In the genomic region with DNA sequence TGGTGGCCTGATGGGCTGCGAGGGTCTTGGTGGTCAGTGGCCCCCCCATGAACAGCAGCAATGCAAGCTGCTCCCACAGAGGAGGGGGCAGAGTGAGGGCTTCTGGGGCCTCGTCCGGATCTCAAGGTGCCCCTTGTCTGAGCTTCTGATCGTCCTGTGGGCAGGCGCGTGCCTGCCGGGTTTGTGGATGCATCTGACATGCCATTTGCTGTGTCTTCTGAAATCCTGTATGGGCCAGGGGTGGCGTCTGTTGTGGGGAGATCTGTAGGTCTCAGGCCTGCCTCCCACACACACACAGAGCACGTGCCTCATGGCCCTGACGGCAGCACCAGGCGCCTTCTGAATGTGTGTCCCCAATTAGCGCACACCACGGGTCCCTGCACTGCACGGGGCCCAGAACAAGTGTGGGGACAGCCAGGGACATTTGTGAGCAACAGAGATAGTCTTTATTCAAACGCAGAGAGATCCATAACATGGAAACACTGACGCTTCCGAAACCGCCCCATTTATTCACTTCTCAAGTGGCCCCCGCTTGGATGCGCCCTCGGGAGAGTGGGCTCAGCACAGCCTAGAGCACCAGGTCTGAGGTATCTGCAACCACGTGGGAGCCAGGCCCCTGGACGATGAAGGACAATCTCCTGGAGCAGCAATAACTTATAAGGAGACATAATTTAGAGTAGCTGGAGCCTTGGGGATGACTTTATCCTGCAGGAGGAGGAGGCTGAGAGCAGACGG, we compare ENCODE assay signal across 8 cellular contexts. TPM values are rescaled to one million over a fixed set of nuclear protein-coding genes. Genes with fewer than 3 reads are reported as not detected.
A peak's percentile ranks its signal among the peaks of the same experiment; 100 is the strongest.
DNase-seq lines count a peak whose midpoint lies in the region; ATAC-seq and TF ChIP-seq lines count a peak whose summit lies in the region.

No MANE protein-coding gene starts in this region.

- H3K9me3 ChIP-seq in SK-N-SH (no peaks in the 10 kb centered on the region), OCI-LY3 (ENCODE audit: insufficient read depth, low read length) (no peaks in the 10 kb centered on the region)

- H3K27me3 ChIP-seq in SK-N-SH (ENCODE audit: insufficient read depth) (peaks cover 12% of the 10 kb centered on the region), OCI-LY3 (ENCODE audit: low read depth, low read length) (no peaks in the 10 kb centered on the region), H7 (ENCODE audit: control insufficient read depth, insufficient read depth, low read length) (peaks cover 42% of the 10 kb centered on the region)

- peak; percentile 8 for ATAC-seq in SK-N-SH treated with all-trans-retinoic acid at 6 μM for 48 hours

- no peak overlapping the region for H2AFZ ChIP-seq in SK-N-SH (ENCODE audit: low read depth)
- H2AFZ ChIP-seq in OCI-LY3 (ENCODE audit: low read depth, low read length): peak overlapping the region; percentile 48

- CTCF ChIA-PET in SK-N-SH (lab: Yijun Ruan, JAX): interaction anchor here (0.5 to 4.7 kb wide), 17 partner anchors 9 to 398 kb away, joined by 3 to 33 read pairs (median 4); no protein-coding TSS in a partner anchor

- peak overlapping the region in 1 of 2 experiments; percentile 50; a peak in 1 of 4 replicates for H3K4me3 ChIP-seq in SK-N-SH (ENCODE audit: low read depth in 2 of 2, low read length in 1 of 2)
- H3K4me3 ChIP-seq in OCI-LY3 (ENCODE audit: low read length): peak overlapping the region; percentile 85
- peak overlapping the region; percentile 58 for H3K4me3 ChIP-seq in epithelial cell of proximal tubule (ENCODE audit: low read depth, low read length)
- peak overlapping the region in 6 of 7 experiments; percentile 43 to 58 (median 54) for H3K4me3 ChIP-seq in skin epidermis
- no peak overlapping the region for H3K4me3 ChIP-seq in H7 (ENCODE audit: insufficient read depth, low read depth, low read length)

- DNase-seq in SK-N-SH (no peak), epithelial cell of proximal tubule (ENCODE audit: low read depth) (no peak), H7 (no peak), GM20000 (ENCODE audit: low spot score) (no peak), DMS 273 treated with DMSO at 0.1 percent for 48 hours (lab: John Stamatoyannopoulos, UW) (no peak)

- H3K79me2 ChIP-seq in SK-N-SH (ENCODE audit: insufficient read depth): no peaks in the 10 kb centered on the region
- no peaks in the 10 kb centered on the region for H3K79me2 ChIP-seq in OCI-LY3 (ENCODE audit: low read length)

- H3K9me2 ChIP-seq in SK-N-SH: no peaks in the 10 kb centered on the region

- POLR2A ChIA-PET in SK-N-SH (lab: Yijun Ruan, JAX): no interaction called here

- H4K20me1 ChIP-seq in SK-N-SH (ENCODE audit: insufficient read depth) (no peaks in the 10 kb centered on the region), OCI-LY3 (ENCODE audit: insufficient read depth, low read length) (no peaks in the 10 kb centered on the region)

- H3K36me3 ChIP-seq in SK-N-SH (replicated peaks in 1 of 2; ENCODE audit: control insufficient read depth in 1 of 2, insufficient read depth in 2 of 2, low read length in 1 of 2) (no peaks in the 10 kb centered on the region), OCI-LY3 (replicated peaks; ENCODE audit: low read depth, low read length) (no peaks in the 10 kb centered on the region), H7 (replicated peaks; ENCODE audit: control insufficient read depth, insufficient read depth, low read length) (no peaks in the 10 kb centered on the region)

- peaks cover 0 to 4% of the 10 kb centered on the region in 2 experiments; a peak in 1 of 4 replicates for H3K4me1 ChIP-seq in SK-N-SH (ENCODE audit: control insufficient read depth in 1 of 2, insufficient read depth in 2 of 2, low read depth in 1 of 2, low read length in 1 of 2)
- peaks cover 16% of the 10 kb centered on the region for H3K4me1 ChIP-seq in OCI-LY3 (ENCODE audit: low read length)

- TF ChIP-seq CTCF in SK-N-SH (IDR thresholded peaks at IDR 0.05): no peak
- TF ChIP-seq CTCF in OCI-LY3 (IDR thresholded peaks at IDR 0.05; ENCODE audit: low read depth, low read length): no peak
- TF ChIP-seq CTCF in epithelial cell of proximal tubule (conservative IDR thresholded peaks at IDR 0.05; ENCODE audit: low read depth, low read length): no peak
- TF ChIP-seq CTCF in GM20000 (IDR thresholded peaks at IDR 0.05; ENCODE audit: extremely low read depth, missing control alignments): no peak

- no peak overlapping the region for H3K27ac ChIP-seq in SK-N-SH (ENCODE audit: low read depth in 2 of 2, low read length in 1 of 2)
- no peak overlapping the region for H3K27ac ChIP-seq in OCI-LY3 (ENCODE audit: low read length)
- peak overlapping the region in 4 of 21 experiments; percentile 26 to 91 (median 46) for H3K27ac ChIP-seq in skin epidermis

- H3K9ac ChIP-seq in SK-N-SH (no peak overlapping the region), OCI-LY3 (ENCODE audit: low read length) (peak overlapping the region; percentile 79)

- no peaks in the 10 kb centered on the region for H3F3A ChIP-seq in SK-N-SH (replicated peaks; ENCODE audit: insufficient read depth)

- no peak for TF ChIP-seq EP300 in SK-N-SH (IDR thresholded peaks at IDR 0.05; ENCODE audit: borderline replicate concordance in 1 of 2, low read depth in 1 of 2, low read length in 1 of 2)

- TF ChIP-seq RAD21 in SK-N-SH (IDR thresholded peaks at IDR 0.05; ENCODE audit: low read length): no peak

- H3K4me2 ChIP-seq in SK-N-SH: no peak overlapping the region; the same call in 1 of the 2 replicates
- peak overlapping the region; percentile 80 for H3K4me2 ChIP-seq in OCI-LY3 (ENCODE audit: low read length)

- 55% methylated on average over 8 of the region's 24 CpGs for WGBS in SK-N-SH (ENCODE audit: low lambda C conversion rate)

TF ChIP-seq in SK-N-SH treated with all-trans-retinoic acid at 6 μM for 48 hours, 23 proteins besides CTCF, POLR2A, EP300 and RAD21:
- TF ChIP-seq GLIS3 (CRISPR knock-in tag; IDR thresholded peaks at IDR 0.05) (no peak), ZNF565 (CRISPR knock-in tag; conservative IDR thresholded peaks at IDR 0.05; ENCODE audit: low read depth) (no peak), SNAI2 (CRISPR knock-in tag; IDR thresholded peaks at IDR 0.05) (no peak), CSDC2 (CRISPR knock-in tag; IDR thresholded peaks at IDR 0.05) (no peak), ESRRG (CRISPR knock-in tag; IDR thresholded peaks at IDR 0.05) (no peak), OSR1 (CRISPR knock-in tag; IDR thresholded peaks at IDR 0.05) (no peak), PPARA (CRISPR knock-in tag; IDR thresholded peaks at IDR 0.05; ENCODE audit: borderline replicate concordance) (no peak)
- TF ChIP-seq, protein P1, sequence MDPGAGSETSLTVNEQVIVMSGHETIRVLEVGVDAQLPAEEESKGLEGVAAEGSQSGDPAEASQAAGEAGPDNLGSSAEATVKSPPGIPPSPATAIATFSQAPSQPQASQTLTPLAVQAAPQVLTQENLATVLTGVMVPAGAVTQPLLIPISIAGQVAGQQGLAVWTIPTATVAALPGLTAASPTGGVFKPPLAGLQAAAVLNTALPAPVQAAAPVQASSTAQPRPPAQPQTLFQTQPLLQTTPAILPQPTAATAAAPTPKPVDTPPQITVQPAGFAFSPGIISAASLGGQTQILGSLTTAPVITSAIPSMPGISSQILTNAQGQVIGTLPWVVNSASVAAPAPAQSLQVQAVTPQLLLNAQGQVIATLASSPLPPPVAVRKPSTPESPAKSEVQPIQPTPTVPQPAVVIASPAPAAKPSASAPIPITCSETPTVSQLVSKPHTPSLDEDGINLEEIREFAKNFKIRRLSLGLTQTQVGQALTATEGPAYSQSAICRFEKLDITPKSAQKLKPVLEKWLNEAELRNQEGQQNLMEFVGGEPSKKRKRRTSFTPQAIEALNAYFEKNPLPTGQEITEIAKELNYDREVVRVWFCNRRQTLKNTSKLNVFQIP (CRISPR knock-in tag; IDR thresholded peaks at IDR 0.05; ENCODE audit: borderline replicate concordance, low read depth): no peak

TF ChIP-seq in SK-N-SH, 30 proteins besides CTCF, POLR2A, EP300 and RAD21 (continues in another document):
- no peak for TF ChIP-seq FOSL2 (IDR thresholded peaks at IDR 0.05; ENCODE audit: borderline replicate concordance, low read depth)
- no peak for TF ChIP-seq RFX5 (IDR thresholded peaks at IDR 0.05; ENCODE audit: low read length)
- TF ChIP-seq, protein P2, sequence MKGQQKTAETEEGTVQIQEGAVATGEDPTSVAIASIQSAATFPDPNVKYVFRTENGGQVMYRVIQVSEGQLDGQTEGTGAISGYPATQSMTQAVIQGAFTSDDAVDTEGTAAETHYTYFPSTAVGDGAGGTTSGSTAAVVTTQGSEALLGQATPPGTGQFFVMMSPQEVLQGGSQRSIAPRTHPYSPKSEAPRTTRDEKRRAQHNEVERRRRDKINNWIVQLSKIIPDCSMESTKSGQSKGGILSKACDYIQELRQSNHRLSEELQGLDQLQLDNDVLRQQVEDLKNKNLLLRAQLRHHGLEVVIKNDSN (IDR thresholded peaks at IDR 0.05; ENCODE audit: borderline replicate concordance, low read depth): no peak
- TF ChIP-seq MAX (IDR thresholded peaks at IDR 0.05; ENCODE audit: low read depth): no peak
- TF ChIP-seq MEF2A (IDR thresholded peaks at IDR 0.05; ENCODE audit: borderline replicate concordance, low read depth): no peak
- TF ChIP-seq NFIC (IDR thresholded peaks at IDR 0.05; ENCODE audit: borderline replicate concordance): no peak
- no peak for TF ChIP-seq TAF1 (IDR thresholded peaks at IDR 0.05; ENCODE audit: borderline replicate concordance, low read depth, low read length)
- TF ChIP-seq JUND (IDR thresholded peaks at IDR 0.05): no peak
- no peak for TF ChIP-seq EZH2phosphoT487 (IDR thresholded peaks at IDR 0.05; ENCODE audit: borderline replicate concordance, low read depth)

RNA-seq across cellular contexts. Expression of gene SPON2, which starts 5.7 kb away (rescaled TPM):
- polyA plus RNA-seq in SK-N-SH (2012; rRNA removed): 11.4 and 14.5 TPM in 2 replicates
- 4.0 and 5.2 TPM in 2 replicates for polyA plus RNA-seq in SK-N-SH (2012; cell fraction: cytosol; rRNA removed)
- 140 and 311 TPM in 2 replicates for polyA plus RNA-seq in SK-N-SH (2012; cell fraction: nucleus; rRNA removed)
- 1.4 and 18.1 TPM in 2 replicates for total RNA-seq in epithelial cell of proximal tubule
- 0.62 and 2.5 TPM in 2 replicates for total RNA-seq in H7 (2014; rRNA removed; shearing (Covaris generic))

RNA-seq across cellular contexts. Expression of gene RNF212, which starts 53.3 kb away (rescaled TPM):
- 7.0 and 9.3 TPM in 2 replicates for polyA plus RNA-seq in SK-N-SH (2012; rRNA removed)
- polyA plus RNA-seq in SK-N-SH (2012; cell fraction: cytosol; rRNA removed): 6.6 and 7.1 TPM in 2 replicates
- polyA plus RNA-seq in SK-N-SH (2012; cell fraction: nucleus; rRNA removed): 21.0 and 25.2 TPM in 2 replicates
- total RNA-seq in epithelial cell of proximal tubule: 3.5 and 8.1 TPM in 2 replicates
- total RNA-seq in H7 (2014; rRNA removed; shearing (Covaris generic)): 28.0 and 59.8 TPM in 2 replicates
